In the genomic region with DNA sequence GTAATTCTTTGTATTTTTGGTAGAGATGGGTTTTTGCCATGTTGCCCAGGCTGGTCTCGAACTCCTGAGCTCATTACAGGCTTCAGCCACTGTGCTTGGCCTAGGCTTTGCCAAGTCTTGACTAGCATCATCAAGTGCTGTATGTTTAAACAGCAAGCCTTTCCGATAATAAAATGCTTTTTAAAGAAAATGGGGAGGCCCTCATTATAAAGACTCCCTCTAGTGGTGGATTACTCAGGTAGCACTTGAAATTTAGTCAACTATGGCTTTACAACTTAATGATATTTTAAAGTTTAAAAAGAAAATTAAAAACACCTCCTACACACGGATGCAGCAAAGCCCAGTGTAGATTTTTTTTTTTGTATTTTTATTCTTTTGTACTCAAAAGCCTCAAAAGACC, we compare ENCODE assay signal across 9 cellular contexts.
DNase-seq lines count a peak whose midpoint lies in the region; ATAC-seq, FAIRE-seq and TF ChIP-seq lines count a peak whose summit lies in the region.
"Had no signal": no experiment of that assay in that cellular context is flagged by ENCODE, and none has a peak within 500 bp of the region (broad histone marks: within the 10 kb centered on the region; RNA-seq: fewer than 3 reads in every experiment).

No MANE protein-coding gene starts in this region.

- H3F3A ChIP-seq in PC-9 (ENCODE audit: insufficient read depth, low read depth), result no peaks in the 10 kb centered on the region

- no peaks in the 10 kb centered on the region for H3K9me3 ChIP-seq in left ventricle myocardium inferior (replicated peaks)
- no peaks in the 10 kb centered on the region for H3K9me3 ChIP-seq in PC-9 (ENCODE audit: insufficient read depth, low read depth)

- in situ Hi-C loops in KBM-7 (cut with MboI; ENCODE audit: low pct_unique_long_range_greater_than_20kb, low sequenced_read_pairs), result no loop called here

- H3K4me2 ChIP-seq in PC-9, result no peak overlapping the region

- H3K27ac ChIP-seq in left ventricle myocardium inferior (replicated peaks) (no peak overlapping the region), PC-9 (no peak overlapping the region)

- FAIRE-seq in urothelium cell line (lab: Jason Lieb, UNC), result no peak

- no peaks in the 10 kb centered on the region for H3K9me2 ChIP-seq in PC-9 (ENCODE audit: insufficient read depth)

- H3K4me1 ChIP-seq in left ventricle myocardium inferior (peaks cover 7% of the 10 kb centered on the region), PC-9 (replicated peaks; ENCODE audit: insufficient read depth) (no peaks in the 10 kb centered on the region)

- H3K4me3 ChIP-seq in left ventricle myocardium inferior (no peak overlapping the region), PC-9 (no peak overlapping the region), fibroblast of pulmonary artery (replicated peaks; ENCODE audit: low read depth, low read length) (no peak overlapping the region)
- H3K4me3 ChIP-seq: lung had no signal

- TF ChIP-seq CTCF in left ventricle myocardium inferior (IDR thresholded peaks at IDR 0.05; ENCODE audit: borderline replicate concordance), result peak; percentile 58
- peak; percentile 80 for TF ChIP-seq CTCF in PC-9 (conservative IDR thresholded peaks at IDR 0.05)
- TF ChIP-seq CTCF in fibroblast of pulmonary artery (IDR thresholded peaks at IDR 0.05; ENCODE audit: low read length, missing control alignments), result peak; percentile 71

- no peak for ATAC-seq in left cardiac atrium

- H3K79me2 ChIP-seq in PC-9 (ENCODE audit: low read depth), result no peaks in the 10 kb centered on the region

- intact Hi-C loops in left ventricle myocardium inferior (cut with micrococcal nuclease) (no loop called here), left cardiac atrium (cut with DNase I) (no loop called here), PC-9 (cut with micrococcal nuclease; ENCODE audit: unreplicated experiment) (no loop called here)

- CTCF ChIA-PET in PC-9 (lab: Charles Lee), result interaction anchor here (0.6 kb wide), 1 partner anchor 12 kb away, joined by 3 read pairs; no protein-coding TSS in a partner anchor

- DNase-seq in left ventricle myocardium inferior (no peak), left cardiac atrium (no peak), PC-9 (no peak), fibroblast of pulmonary artery (ENCODE audit: low read depth) (peak; percentile 49), urothelium cell line (ENCODE audit: low spot score) (peak; percentile 21), KBM-7 (no peak)
- DNase-seq in activated effector memory CD4-positive, alpha-beta T cell treated with Interleukin-2 at 50 U/mL for 16 hours, result no peak
- DNase-seq in stimulated activated CD4-positive, alpha-beta T cell treated with anti-CD3 and anti-CD28 coated beads, Interleukin-4, amount 100 ng/mL, for 24 hours, result no peak

- no TSS peak for BruUV-seq in PC-9 (replicated peaks; lab: Mats Ljungman, UMichigan)

- no peak overlapping the region for H2AFZ ChIP-seq in PC-9

- H3K36me3 ChIP-seq in left ventricle myocardium inferior (no peaks in the 10 kb centered on the region), PC-9 (ENCODE audit: low read depth) (no peaks in the 10 kb centered on the region)

- POLR2A ChIA-PET in PC-9 (lab: Charles Lee; ENCODE audit: unreplicated experiment), result no interaction called here

- no peaks in the 10 kb centered on the region for H4K20me1 ChIP-seq in PC-9 (ENCODE audit: insufficient read depth)

- H3K27me3 ChIP-seq in left ventricle myocardium inferior (ENCODE audit: low read depth) (no peaks in the 10 kb centered on the region), PC-9 (ENCODE audit: insufficient read depth, low read depth) (no peaks in the 10 kb centered on the region)

Comparison
In these comparisons a context has a peak if more than half of its experiments do, and no peak if none do; other contexts are left out.
1. DNase-seq: peak in fibroblast of pulmonary artery (single experiment) and urothelium cell line (single experiment); none in left ventricle myocardium inferior (single experiment), left cardiac atrium (single experiment), PC-9 (0 of 2), activated effector memory CD4-positive, alpha-beta T cell treated with Interleukin-2 at 50 U/mL for 16 hours (single experiment), KBM-7 (single experiment) and stimulated activated CD4-positive, alpha-beta T cell treated with anti-CD3 and anti-CD28 coated beads, Interleukin-4, amount 100 ng/mL, for 24 hours (single experiment).
2. Peak in every context shown above with its lines, with median percentiles within 50 percentile points of each other: CTCF ChIP-seq.